10 cellular contexts compared by ENCODE assay signal in genomic region chr4:10104211-10104990, GRCh38. TPM values are rescaled to one million over a fixed set of nuclear protein-coding genes. Genes with fewer than 3 reads are reported as not detected.
A peak's percentile ranks its signal among the peaks of the same experiment; 100 is the strongest.
DNase-seq lines count a peak whose midpoint lies in the region; ATAC-seq and TF ChIP-seq lines count a peak whose summit lies in the region.
"Had no signal": no experiment of that assay in that cellular context is flagged by ENCODE, and none has a peak within 500 bp of the region (broad histone marks: within the 10 kb centered on the region; RNA-seq: fewer than 3 reads in every experiment).

No MANE protein-coding gene starts in this region.

- WGBS in urinary bladder: 46% methylated on average over 11 of the region's 11 CpGs

- no peak for DNase-seq in activated naive CD4-positive, alpha-beta T cell treated with Interleukin-2 at 50 U/mL for 16 hours
- DNase-seq in chondrocyte (ENCODE audit: low spot score): no peak
- no peak for DNase-seq in NCI-H2171 treated with DMSO at 0.1 percent for 48 hours (lab: John Stamatoyannopoulos, UW)
- no peak for DNase-seq in NCI-H2081 treated with DMSO at 0.1 percent for 48 hours (lab: John Stamatoyannopoulos, UW)
- DNase-seq: NCI-H82 had no signal

- H3K36me3 ChIP-seq in muscle layer of duodenum (ENCODE audit: control insufficient read depth in 1 of 2, insufficient read depth in 2 of 2, low read length in 2 of 2) (peaks cover 34% of the 10 kb centered on the region in 2 donors), urinary bladder (ENCODE audit: insufficient read depth) (no peaks in the 10 kb centered on the region)

- ATAC-seq in GM21786 (IDR thresholded peaks at IDR 0.05; ENCODE audit: unreplicated experiment): no peak

- H3K4me3 Mint-ChIP-seq in activated naive CD4-positive, alpha-beta T cell treated with anti-CD3 and anti-CD28 coated beads, Interleukin-2, amount 50 U/mL, for 24 hours: peak overlapping the region; percentile 30
- H3K4me3 Mint-ChIP-seq in chondrocyte (ENCODE audit: unreplicated experiment): no peak overlapping the region

- no peaks in the 10 kb centered on the region for H3K27me3 ChIP-seq in muscle layer of duodenum (ENCODE audit: low read depth, low read length)
- H3K27me3 ChIP-seq: hepatocyte had no signal

- H3K4me1 ChIP-seq in muscle layer of duodenum (ENCODE audit: control insufficient read depth in 1 of 2, insufficient read depth in 2 of 2, low read length in 2 of 2): peaks cover 45 to 95% of the 10 kb centered on the region in 2 donors
- H3K4me1 ChIP-seq in urinary bladder (ENCODE audit: insufficient read depth): peaks cover 4% of the 10 kb centered on the region

- H3K27ac Mint-ChIP-seq in activated naive CD4-positive, alpha-beta T cell treated with anti-CD3 and anti-CD28 coated beads, Interleukin-2, amount 50 U/mL, for 24 hours: peak overlapping the region; percentile 83
- H3K27ac Mint-ChIP-seq in chondrocyte (ENCODE audit: unreplicated experiment): peak overlapping the region; percentile 82

- H3K36me3 Mint-ChIP-seq in activated naive CD4-positive, alpha-beta T cell treated with anti-CD3 and anti-CD28 coated beads, Interleukin-2, amount 50 U/mL, for 24 hours: peaks cover 23% of the 10 kb centered on the region
- peaks cover 26% of the 10 kb centered on the region for H3K36me3 Mint-ChIP-seq in chondrocyte (ENCODE audit: low read depth)

- no peaks in the 10 kb centered on the region for H3K27me3 Mint-ChIP-seq in activated naive CD4-positive, alpha-beta T cell treated with anti-CD3 and anti-CD28 coated beads, Interleukin-2, amount 50 U/mL, for 24 hours
- H3K27me3 Mint-ChIP-seq in chondrocyte (ENCODE audit: low read depth): no peaks in the 10 kb centered on the region

- TF ChIP-seq CTCF in chondrocyte (IDR thresholded peaks at IDR 0.05): no peak

- H3K27ac ChIP-seq in muscle layer of duodenum (ENCODE audit: low read length): peak overlapping the region; percentile 51
- H3K27ac ChIP-seq in urinary bladder (ENCODE audit: low read depth): peak overlapping the region; percentile 79
- H3K27ac ChIP-seq: hepatocyte had no signal

- peaks cover 100% of the 10 kb centered on the region for H3K4me1 Mint-ChIP-seq in activated naive CD4-positive, alpha-beta T cell treated with anti-CD3 and anti-CD28 coated beads, Interleukin-2, amount 50 U/mL, for 24 hours
- peaks cover 91% of the 10 kb centered on the region for H3K4me1 Mint-ChIP-seq in chondrocyte (ENCODE audit: low read depth)

- H3K9me3 Mint-ChIP-seq in activated naive CD4-positive, alpha-beta T cell treated with anti-CD3 and anti-CD28 coated beads, Interleukin-2, amount 50 U/mL, for 24 hours: no peaks in the 10 kb centered on the region
- H3K9me3 Mint-ChIP-seq in chondrocyte (ENCODE audit: low read depth): no peaks in the 10 kb centered on the region

- peak overlapping the region in 1 of 2 donors; percentile 7 for H3K4me3 ChIP-seq in muscle layer of duodenum (ENCODE audit: low read depth in 1 of 2, low read length in 2 of 2)
- H3K4me3 ChIP-seq in urinary bladder (ENCODE audit: low read depth, low read length): no peak overlapping the region
- H3K4me3 ChIP-seq: hepatocyte had no signal

- no peaks in the 10 kb centered on the region for H3K9me3 ChIP-seq in muscle layer of duodenum (ENCODE audit: control insufficient read depth in 1 of 2, low read length in 2 of 2)

RNA-seq across cellular contexts. Expression of gene WDR1, which starts 12.2 kb away (rescaled TPM):
- total RNA-seq in chondrocyte (312 to 483 TPM (median 462 TPM) in 3 replicates), urinary bladder (107 TPM)
- polyA plus RNA-seq in urinary bladder: 361 TPM
